In the genomic region with DNA sequence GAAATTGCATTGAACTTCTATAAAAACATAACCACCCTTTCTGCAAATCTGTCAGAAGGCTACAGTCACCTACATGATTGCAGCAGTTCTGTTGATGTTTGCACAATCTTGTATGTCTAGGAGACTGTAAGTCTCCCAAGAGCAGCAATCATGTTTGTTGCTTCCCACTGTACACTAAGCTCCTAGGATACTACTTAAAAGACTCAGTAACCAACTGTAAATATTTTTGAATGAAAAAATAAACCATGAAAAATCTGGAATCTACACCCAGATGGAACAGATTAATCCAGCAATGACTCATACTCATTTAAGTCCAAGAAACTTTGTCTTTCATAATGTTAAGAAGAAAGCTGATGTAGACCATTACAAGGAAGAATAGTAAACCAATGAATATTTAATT, we compare ENCODE assay signal across 15 cellular contexts.
DNase-seq lines count a peak whose midpoint lies in the region; ATAC-seq and TF ChIP-seq lines count a peak whose summit lies in the region.
"Had no signal": no experiment of that assay in that cellular context is flagged by ENCODE, and none has a peak within 500 bp of the region (broad histone marks: within the 10 kb centered on the region; RNA-seq: fewer than 3 reads in every experiment).

No MANE protein-coding gene starts in this region.

- POLR2A ChIA-PET in A673 (lab: Charles Lee; ENCODE audit: low non-redundant PET): no interaction called here

- H3K27me3 ChIP-seq in A673 (replicated peaks; ENCODE audit: insufficient read depth, low read depth, low read length, poor library complexity) (no peaks in the 10 kb centered on the region), gastroesophageal sphincter (no peaks in the 10 kb centered on the region), right atrium auricular region (no peaks in the 10 kb centered on the region), gastrocnemius medialis (no peaks in the 10 kb centered on the region)
- H3K27me3 ChIP-seq: ascending aorta had no signal

- TF ChIP-seq EP300 in gastroesophageal sphincter (IDR thresholded peaks at IDR 0.05): no peak

- intact Hi-C loops in A673 (cut with micrococcal nuclease; ENCODE audit: unreplicated experiment): loop anchor here (1.0 kb wide), 1 partner anchor 17 kb away; no protein-coding TSS in a partner anchor
- intact Hi-C loops in gastrocnemius medialis (cut with DNase I; ENCODE audit: low total_unique reads): no loop called here

- DNase-seq in A673 (ENCODE audit: low spot score) (peak; percentile 92), HFF-Myc (ENCODE audit: extremely low read depth, low read depth) (peak; percentile 96), astrocyte of the hippocampus (ENCODE audit: low read depth, low spot score) (peak; percentile 63), right atrium auricular region (ENCODE audit: low spot score) (no peak), gastrocnemius medialis (no peak)
- DNase-seq in stimulated activated CD4-positive, alpha-beta T cell treated with anti-CD3 and anti-CD28 coated beads, Interleukin-12 subunit alpha, Interleukin-12 subunit beta, amount 100 ng/mL, for 4 hours: no peak
- DNase-seq: activated CD4-positive, alpha-beta T cell treated with anti-CD3 and anti-CD28 coated beads, Interleukin-2, amount 10 ng/mL, durations not matched to agents 24 days and 14 days; activated T-cell treated with anti-CD3 and anti-CD28 coated beads, Interleukin-2, amount 50 U/mL, for 72 hours; DMS53; NCI-H2171; stimulated activated CD4-positive, alpha-beta T cell treated with anti-CD3 and anti-CD28 coated beads, Interleukin-1b, Interleukin-23, amount 100 ng/mL, for 48 hours had no signal

- peaks cover 6% of the 10 kb centered on the region for H3K9me3 ChIP-seq in A673 (ENCODE audit: low read depth, low read length, poor library complexity, severe bottlenecking)
- no peaks in the 10 kb centered on the region for H3K9me3 ChIP-seq in gastroesophageal sphincter
- no peaks in the 10 kb centered on the region for H3K9me3 ChIP-seq in right atrium auricular region
- H3K9me3 ChIP-seq in gastrocnemius medialis: no peaks in the 10 kb centered on the region
- H3K9me3 ChIP-seq: ascending aorta had no signal

- H3K36me3 ChIP-seq in A673 (ENCODE audit: insufficient read depth, low read length, poor library complexity, severe bottlenecking) (no peaks in the 10 kb centered on the region), gastroesophageal sphincter (no peaks in the 10 kb centered on the region), right atrium auricular region (no peaks in the 10 kb centered on the region), gastrocnemius medialis (no peaks in the 10 kb centered on the region)
- H3K36me3 ChIP-seq: ascending aorta had no signal

- peak overlapping the region; percentile 69 for H3K27ac ChIP-seq in A673 (ENCODE audit: low read depth, low read length, poor library complexity, severe bottlenecking)
- H3K27ac ChIP-seq in gastroesophageal sphincter: no peak overlapping the region
- no peak overlapping the region for H3K27ac ChIP-seq in right atrium auricular region
- H3K27ac ChIP-seq in gastrocnemius medialis: no peak overlapping the region
- H3K27ac ChIP-seq: ascending aorta, parathyroid adenoma had no signal

- TF ChIP-seq POLR2A in gastroesophageal sphincter (IDR thresholded peaks at IDR 0.05) (no peak), gastrocnemius medialis (IDR thresholded peaks at IDR 0.05) (no peak)

- peak; percentile 76 for ATAC-seq in gastroesophageal sphincter
- no peak for ATAC-seq in GM19324 (IDR thresholded peaks at IDR 0.05; ENCODE audit: low FRiP score, unreplicated experiment)
- ATAC-seq in gastrocnemius medialis: no peak
- ATAC-seq: activated T-cell treated with anti-CD3 and anti-CD28 coated beads, Interleukin-2, amount 50 U/mL, for 72 hours had no signal

- in situ Hi-C loops in gastrocnemius medialis (cut with MboI; ENCODE audit: low sequenced_read_pairs in 4 of 4): no loop called here

- TF ChIP-seq CTCF in A673 (conservative IDR thresholded peaks at IDR 0.05; ENCODE audit: low read depth, low read length) (no peak), HFF-Myc (IDR thresholded peaks at IDR 0.05; ENCODE audit: low read depth, low read length, missing control alignments) (no peak), gastroesophageal sphincter (IDR thresholded peaks at IDR 0.05) (no peak), right atrium auricular region (IDR thresholded peaks at IDR 0.05) (no peak), gastrocnemius medialis (IDR thresholded peaks at IDR 0.05 in 4 of 5, conservative IDR thresholded peaks at IDR 0.05 in 1 of 5) (no peak)

- no TSS peak for BruUV-seq in A673 (replicated peaks; lab: Mats Ljungman, UMichigan)

- H3K4me3 ChIP-seq in A673 (ENCODE audit: low read depth, low read length, poor library complexity, severe bottlenecking): no peak overlapping the region
- H3K4me3 ChIP-seq in HFF-Myc (replicated peaks; ENCODE audit: low read depth, low read length): no peak overlapping the region
- H3K4me3 ChIP-seq in gastroesophageal sphincter: no peak overlapping the region
- no peak overlapping the region for H3K4me3 ChIP-seq in right atrium auricular region
- no peak overlapping the region for H3K4me3 ChIP-seq in gastrocnemius medialis
- H3K4me3 ChIP-seq: ascending aorta had no signal

- H3K4me1 ChIP-seq in A673 (ENCODE audit: insufficient read depth, low read length, poor library complexity, severe bottlenecking) (peaks cover 20% of the 10 kb centered on the region), gastroesophageal sphincter (no peaks in the 10 kb centered on the region), right atrium auricular region (no peaks in the 10 kb centered on the region), gastrocnemius medialis (no peaks in the 10 kb centered on the region)
- H3K4me1 ChIP-seq: ascending aorta, parathyroid adenoma had no signal

- CTCF ChIA-PET in A673 (lab: Charles Lee): no interaction called here

Comparison
In these comparisons a context has a peak if more than half of its experiments do, and no peak if none do; other contexts are left out.
1. DNase-seq: peak in A673 (single experiment), HFF-Myc (single experiment) and astrocyte of the hippocampus (single experiment); none in right atrium auricular region (single experiment), stimulated activated CD4-positive, alpha-beta T cell treated with anti-CD3 and anti-CD28 coated beads, Interleukin-12 subunit alpha, Interleukin-12 subunit beta, amount 100 ng/mL, for 4 hours (single experiment) and gastrocnemius medialis (0 of 2).